2 cellular contexts compared by ENCODE assay signal in the genomic region with DNA sequence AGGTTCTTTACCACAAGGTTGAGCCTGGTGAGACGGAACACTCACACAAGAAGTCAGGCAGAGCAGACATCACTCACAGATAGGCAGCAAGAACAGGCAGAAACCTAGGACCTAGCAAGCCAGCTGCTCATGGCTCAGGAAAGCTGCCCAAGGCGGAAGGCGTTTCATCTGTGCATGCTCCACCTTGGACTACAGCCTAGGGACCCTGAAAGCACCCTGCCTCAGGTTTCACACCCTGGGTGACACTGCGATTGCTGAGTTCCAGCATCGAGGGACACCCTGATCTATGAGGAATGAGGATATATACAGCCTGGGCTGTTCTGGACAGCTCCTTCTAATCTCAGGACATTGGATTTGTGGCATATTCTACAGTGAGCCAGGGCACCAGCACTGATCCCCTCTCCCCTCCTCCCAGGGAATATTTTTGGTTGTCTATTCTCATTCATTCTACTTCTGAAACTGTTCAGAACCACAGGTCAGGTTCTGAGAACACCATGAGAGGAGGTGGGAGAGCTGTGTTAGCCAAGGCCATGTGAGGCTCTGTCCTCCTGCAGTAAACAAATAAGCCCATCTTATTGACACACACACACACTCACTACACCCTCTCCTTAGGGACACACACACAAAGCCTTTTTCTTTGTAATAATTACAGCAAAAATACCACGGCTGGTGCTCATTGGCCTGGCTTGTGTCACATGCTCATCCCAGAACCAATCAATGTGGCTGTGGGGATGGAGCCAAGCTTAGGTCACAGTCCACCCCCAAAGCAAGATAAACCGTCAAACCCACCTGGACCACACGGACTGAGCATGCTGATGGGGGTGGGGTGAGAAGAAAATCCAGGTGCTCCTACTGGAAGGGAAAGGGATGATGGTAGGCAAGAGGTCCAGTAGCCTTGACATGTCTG.
A peak's percentile ranks its signal among the peaks of the same experiment; 100 is the strongest.
TF ChIP-seq lines count a peak whose summit lies in the region.

No MANE protein-coding gene starts in this region.

TF ChIP-seq in Ishikawa, 13 proteins besides CTCF, POLR2A, EP300 and RAD21:
- TF ChIP-seq, protein P1, sequence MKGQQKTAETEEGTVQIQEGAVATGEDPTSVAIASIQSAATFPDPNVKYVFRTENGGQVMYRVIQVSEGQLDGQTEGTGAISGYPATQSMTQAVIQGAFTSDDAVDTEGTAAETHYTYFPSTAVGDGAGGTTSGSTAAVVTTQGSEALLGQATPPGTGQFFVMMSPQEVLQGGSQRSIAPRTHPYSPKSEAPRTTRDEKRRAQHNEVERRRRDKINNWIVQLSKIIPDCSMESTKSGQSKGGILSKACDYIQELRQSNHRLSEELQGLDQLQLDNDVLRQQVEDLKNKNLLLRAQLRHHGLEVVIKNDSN (IDR thresholded peaks at IDR 0.05): 0 out of 2 replicates have a peak, but pooled peaks have one; percentile 43
- no peak for TF ChIP-seq CEBPB (IDR thresholded peaks at IDR 0.05)

TF ChIP-seq in H1, 55 proteins besides CTCF, POLR2A, EP300 and RAD21:
- TF ChIP-seq KDM4A (IDR thresholded peaks at IDR 0.05; ENCODE audit: low read depth, low read length, severe bottlenecking): no peak
- no peak for TF ChIP-seq CHD1 (IDR thresholded peaks at IDR 0.05; ENCODE audit: low read depth, low read length)
- no peak for TF ChIP-seq NRF1 (IDR thresholded peaks at IDR 0.05; ENCODE audit: low read depth, low read length)
- TF ChIP-seq TAF7 (optimal IDR thresholded peaks at IDR 0.05; ENCODE audit: borderline replicate concordance, low read depth, low read length): no peak
- TF ChIP-seq SP2 (IDR thresholded peaks at IDR 0.05; ENCODE audit: low read length): no peak
- TF ChIP-seq, protein P2, sequence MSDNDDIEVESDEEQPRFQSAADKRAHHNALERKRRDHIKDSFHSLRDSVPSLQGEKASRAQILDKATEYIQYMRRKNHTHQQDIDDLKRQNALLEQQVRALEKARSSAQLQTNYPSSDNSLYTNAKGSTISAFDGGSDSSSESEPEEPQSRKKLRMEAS (IDR thresholded peaks at IDR 0.05): peak; percentile 69
- no peak for TF ChIP-seq BRCA1 (IDR thresholded peaks at IDR 0.05; ENCODE audit: low read depth, low read length)
- no peak for TF ChIP-seq SRF (IDR thresholded peaks at IDR 0.05; ENCODE audit: low read depth, low read length)
- TF ChIP-seq KDM1A (IDR thresholded peaks at IDR 0.05; ENCODE audit: borderline replicate concordance, low read length): no peak
- no peak for TF ChIP-seq HDAC6 (IDR thresholded peaks at IDR 0.05; ENCODE audit: low read depth, low read length)
- TF ChIP-seq, protein P3, sequence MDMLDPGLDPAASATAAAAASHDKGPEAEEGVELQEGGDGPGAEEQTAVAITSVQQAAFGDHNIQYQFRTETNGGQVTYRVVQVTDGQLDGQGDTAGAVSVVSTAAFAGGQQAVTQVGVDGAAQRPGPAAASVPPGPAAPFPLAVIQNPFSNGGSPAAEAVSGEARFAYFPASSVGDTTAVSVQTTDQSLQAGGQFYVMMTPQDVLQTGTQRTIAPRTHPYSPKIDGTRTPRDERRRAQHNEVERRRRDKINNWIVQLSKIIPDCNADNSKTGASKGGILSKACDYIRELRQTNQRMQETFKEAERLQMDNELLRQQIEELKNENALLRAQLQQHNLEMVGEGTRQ (IDR thresholded peaks at IDR 0.05; ENCODE audit: low read length): 0 out of 2 replicates have a peak, but pooled peaks have one; percentile 22
- TF ChIP-seq ASH2L (IDR thresholded peaks at IDR 0.05; ENCODE audit: low read length): no peak
- no peak for TF ChIP-seq RXRA (IDR thresholded peaks at IDR 0.05; ENCODE audit: insufficient read depth, low read depth, low read length)
